1 cellular context compared by ENCODE assay signal in genomic region chr2:101962243-101962809, GRCh38.
A peak's percentile ranks its signal among the peaks of the same experiment; 100 is the strongest.
TF ChIP-seq lines count a peak whose summit lies in the region.

No MANE protein-coding gene starts in this region.

TF ChIP-seq in HepG2, 621 proteins besides CTCF, POLR2A, EP300 and RAD21 (continued from another document):
- TF ChIP-seq ATF4 (CRISPR knock-in tag; IDR thresholded peaks at IDR 0.05) (no peak), GLI4 (CRISPR knock-in tag; IDR thresholded peaks at IDR 0.05; ENCODE audit: borderline replicate concordance) (no peak), ZNF138 (CRISPR knock-in tag; IDR thresholded peaks at IDR 0.05; ENCODE audit: low read depth) (no peak), ZNF33B (CRISPR knock-in tag; IDR thresholded peaks at IDR 0.05) (no peak), ZNF441 (CRISPR knock-in tag; IDR thresholded peaks at IDR 0.05; ENCODE audit: borderline replicate concordance) (no peak), ZGPAT (CRISPR knock-in tag; IDR thresholded peaks at IDR 0.05) (no peak), ETS1 (CRISPR knock-in tag; IDR thresholded peaks at IDR 0.05) (no peak), ZKSCAN8 (CRISPR knock-in tag; IDR thresholded peaks at IDR 0.05; ENCODE audit: borderline replicate concordance) (no peak), ZNF740 (CRISPR knock-in tag; IDR thresholded peaks at IDR 0.05) (no peak), REST (IDR thresholded peaks at IDR 0.05; ENCODE audit: borderline replicate concordance in 1 of 2, low read depth in 1 of 2, low read length in 2 of 2) (no peak), SOX5 (CRISPR knock-in tag; IDR thresholded peaks at IDR 0.05; ENCODE audit: borderline replicate concordance) (no peak), EED (CRISPR knock-in tag; IDR thresholded peaks at IDR 0.05) (peak; percentile 52; the same call in 1 of the 2 replicates), GZF1 (CRISPR knock-in tag; IDR thresholded peaks at IDR 0.05) (no peak), RERE (CRISPR knock-in tag; IDR thresholded peaks at IDR 0.05; ENCODE audit: low read depth) (no peak), ZBTB8A (CRISPR knock-in tag; IDR thresholded peaks at IDR 0.05; ENCODE audit: borderline replicate concordance, low read depth) (no peak), MIER2 (CRISPR knock-in tag; IDR thresholded peaks at IDR 0.05) (0 out of 2 replicates have a peak, but pooled peaks have one; percentile 0), MXD1 (CRISPR knock-in tag; IDR thresholded peaks at IDR 0.05) (no peak), RORA (CRISPR knock-in tag; IDR thresholded peaks at IDR 0.05) (no peak), STAG1 (CRISPR knock-in tag; IDR thresholded peaks at IDR 0.05) (no peak), ZNF407 (CRISPR knock-in tag; IDR thresholded peaks at IDR 0.05; ENCODE audit: not compliant biosample characterization) (no peak), ZFAT (CRISPR knock-in tag; conservative IDR thresholded peaks at IDR 0.05) (no peak), ZNF296 (CRISPR knock-in tag; conservative IDR thresholded peaks at IDR 0.05) (0 out of 2 replicates have a peak, but pooled peaks have one; percentile 3), ZNF510 (CRISPR knock-in tag; IDR thresholded peaks at IDR 0.05; ENCODE audit: low read depth) (no peak), PCBP1 (IDR thresholded peaks at IDR 0.05; ENCODE audit: borderline replicate concordance, low read depth, low read length) (no peak), PBX3 (CRISPR knock-in tag; IDR thresholded peaks at IDR 0.05; ENCODE audit: borderline replicate concordance) (no peak)
